ENCODE assay signal across 10 cellular contexts in genomic region chr15:71761649-71762048, GRCh38. TPM values are rescaled to one million over a fixed set of nuclear protein-coding genes. Genes with fewer than 3 reads are reported as not detected.
DNase-seq lines count a peak whose midpoint lies in the region; ATAC-seq and TF ChIP-seq lines count a peak whose summit lies in the region.
"Had no signal": no experiment of that assay in that cellular context is flagged by ENCODE, and none has a peak within 500 bp of the region (broad histone marks: within the 10 kb centered on the region; RNA-seq: fewer than 3 reads in every experiment).

No MANE protein-coding gene starts in this region.

- H3K27ac ChIP-seq in adrenal gland (no peak overlapping the region), transverse colon (peak overlapping the region; percentile 32 to 70 (median 49)), endodermal cell (ENCODE audit: low read depth, low read length) (no peak overlapping the region)
- H3K27ac ChIP-seq: neural progenitor cell had no signal

- no peak for TF ChIP-seq POLR2A in adrenal gland (IDR thresholded peaks at IDR 0.05)
- TF ChIP-seq POLR2A in transverse colon (IDR thresholded peaks at IDR 0.05), result no peak

- TF ChIP-seq CTCF in adrenal gland (IDR thresholded peaks at IDR 0.05) (no peak), transverse colon (IDR thresholded peaks at IDR 0.05) (no peak), endodermal cell (conservative IDR thresholded peaks at IDR 0.05) (no peak)

- H3K9me3 Mint-ChIP-seq in endodermal cell, result peaks cover 19% of the 10 kb centered on the region

- H3K9me3 ChIP-seq in adrenal gland (replicated peaks in 1 of 3), result no peaks in the 10 kb centered on the region
- no peaks in the 10 kb centered on the region for H3K9me3 ChIP-seq in transverse colon
- peaks cover 20% of the 10 kb centered on the region for H3K9me3 ChIP-seq in endodermal cell (ENCODE audit: control insufficient read depth, low read length)

- intact Hi-C loops in adrenal gland (cut with DNase I) (no loop called here), transverse colon (cut with DNase I; ENCODE audit: low total_unique reads) (loop anchor here (1.0 kb wide), 1 partner anchor 26 kb away; no protein-coding TSS in a partner anchor)

- no peaks in the 10 kb centered on the region for H3K27me3 Mint-ChIP-seq in endodermal cell (ENCODE audit: insufficient read depth)

- no peak overlapping the region for H3K4me3 Mint-ChIP-seq in endodermal cell
- H3K4me3 Mint-ChIP-seq: activated CD8-positive, alpha-beta T cell treated with anti-CD3 and anti-CD28 coated beads, Interleukin-2, amount 10 ng/mL, durations not matched to agents 7 days and 5 days; neural progenitor cell had no signal

- DNase-seq in HT-29 (ENCODE audit: low spot score) (peak; percentile 91), adrenal gland (peak; percentile 59 to 82 (median 79)), hepatic stellate cell (ENCODE audit: low spot score) (peak; percentile 64), transverse colon (peak; percentile 71), hippocampal formation (lab: John Stamatoyannopoulos, UW) (no peak), endodermal cell (no peak)
- DNase-seq: activated CD8-positive, alpha-beta T cell treated with anti-CD3 and anti-CD28 coated beads, Interleukin-2, amount 10 ng/mL, durations not matched to agents 7 days and 5 days; effector CD8-positive, alpha-beta T cell had no signal

- H3K36me3 ChIP-seq in adrenal gland (replicated peaks in 1 of 2), result no peaks in the 10 kb centered on the region
- H3K36me3 ChIP-seq in transverse colon, result no peaks in the 10 kb centered on the region
- no peaks in the 10 kb centered on the region for H3K36me3 ChIP-seq in endodermal cell (ENCODE audit: control insufficient read depth, insufficient read depth, low read length)

- H3K36me3 Mint-ChIP-seq in endodermal cell (ENCODE audit: low read depth), result no peaks in the 10 kb centered on the region
- H3K36me3 Mint-ChIP-seq: neural progenitor cell had no signal

- ATAC-seq in HG03045 (IDR thresholded peaks at IDR 0.05; ENCODE audit: unreplicated experiment), result no peak
- ATAC-seq: activated CD8-positive, alpha-beta T cell treated with anti-CD3 and anti-CD28 coated beads, Interleukin-2, amount 10 ng/mL, durations not matched to agents 7 days and 5 days had no signal

- TF ChIP-seq EP300 in transverse colon (IDR thresholded peaks at IDR 0.05; ENCODE audit: low read depth), result no peak

- WGBS in adrenal gland, 4 donors, result 27 to 40% (median 32%) methylated on average over 3 of the region's 3 CpGs
- WGBS in transverse colon (ENCODE audit: low coverage in 1 of 2), 2 donors, result 44 to 63% methylated on average over 1 to 3 of the region's 3 CpGs
- 83 to 85% methylated on average over 3 of the region's 3 CpGs for WGBS in endodermal cell (ENCODE audit: insufficient coverage in 1 of 2, insufficient read length in 1 of 2), 2 experiments

- H3K4me1 Mint-ChIP-seq in endodermal cell, result no peaks in the 10 kb centered on the region
- H3K4me1 Mint-ChIP-seq: neural progenitor cell had no signal

- no peak overlapping the region for H3K27ac Mint-ChIP-seq in endodermal cell
- H3K27ac Mint-ChIP-seq: activated CD8-positive, alpha-beta T cell treated with anti-CD3 and anti-CD28 coated beads, Interleukin-2, amount 10 ng/mL, durations not matched to agents 7 days and 5 days; neural progenitor cell had no signal

- no peak overlapping the region for H3K9ac ChIP-seq in endodermal cell (ENCODE audit: extremely low read depth, low read length, poor library complexity, severe bottlenecking)
- H3K9ac ChIP-seq: neural progenitor cell had no signal

- no peaks in the 10 kb centered on the region for H3K27me3 ChIP-seq in adrenal gland
- no peaks in the 10 kb centered on the region for H3K27me3 ChIP-seq in transverse colon
- H3K27me3 ChIP-seq in endodermal cell (ENCODE audit: control insufficient read depth, insufficient read depth, low read length, poor library complexity, severe bottlenecking), result no peaks in the 10 kb centered on the region
- H3K27me3 ChIP-seq: neural progenitor cell had no signal

- H3K4me3 ChIP-seq in adrenal gland (no peak overlapping the region), transverse colon (no peak overlapping the region), endodermal cell (ENCODE audit: low read length) (no peak overlapping the region)
- H3K4me3 ChIP-seq: neural progenitor cell had no signal

- H3K4me1 ChIP-seq in adrenal gland (replicated peaks in 1 of 2) (peaks cover 0 to 6% of the 10 kb centered on the region in 2 donors), transverse colon (peaks cover 8 to 39% (median 17%) of the 10 kb centered on the region in 4 donors), endodermal cell (ENCODE audit: control insufficient read depth, insufficient read depth, low read length) (no peaks in the 10 kb centered on the region)
- H3K4me1 ChIP-seq: neural progenitor cell had no signal

- in situ Hi-C loops in transverse colon (cut with MboI; ENCODE audit: low pct_ligation_motif_present in 1 of 4, low pct_unique_long_range_greater_than_20kb in 1 of 4, low sequenced_read_pairs in 3 of 4), result loop anchor here in 1 of 4 donors (25.0 kb wide), 1 partner anchor 401 kb away; no protein-coding TSS in a partner anchor

RNA-seq across cellular contexts. Expression of gene NR2E3, which starts 48.7 kb away (rescaled TPM):
- total RNA-seq in HT-29 (2014; rRNA removed; shearing (Covaris generic)), result 0.13 and 0.46 TPM in 2 replicates
- total RNA-seq in adrenal gland (under 1 TPM in 6 of 8 donors, not detected in 2; 0.11 to 0.60 (median 0.41) TPM), transverse colon (under 1 TPM in 2 of 4 donors, not detected in 2; 0.55 to 0.95 TPM), endodermal cell (under 1 TPM; 0.15 to 0.55 TPM)
- 1 to 10 TPM in 1 of 3 donors, under 1 TPM in 2; 0.22 to 1.4 (median 0.77) TPM for polyA plus RNA-seq in adrenal gland
- 0.28 TPM for polyA plus RNA-seq in endodermal cell (2013, experiment 1 of 2)
- not detected for polyA plus RNA-seq in endodermal cell (2013, experiment 2 of 2)
- total RNA-seq: activated CD8-positive, alpha-beta T cell treated with anti-CD3 and anti-CD28 coated beads, Interleukin-2, amount 10 ng/mL, durations not matched to agents 7 days and 5 days had no signal

Comparison
In these comparisons a context has a peak if more than half of its experiments do, and no peak if none do; other contexts are left out.
1. DNase-seq: peak in HT-29 (single experiment), adrenal gland (7 of 7), hepatic stellate cell (single experiment) and transverse colon (single experiment); none in hippocampal formation (0 of 2) and endodermal cell (single experiment).
2. H3K27ac ChIP-seq: peak in transverse colon (4 of 4); none in adrenal gland (0 of 5) and endodermal cell (single experiment).